ENCODE assay signal across 15 cellular contexts in the genomic region with DNA sequence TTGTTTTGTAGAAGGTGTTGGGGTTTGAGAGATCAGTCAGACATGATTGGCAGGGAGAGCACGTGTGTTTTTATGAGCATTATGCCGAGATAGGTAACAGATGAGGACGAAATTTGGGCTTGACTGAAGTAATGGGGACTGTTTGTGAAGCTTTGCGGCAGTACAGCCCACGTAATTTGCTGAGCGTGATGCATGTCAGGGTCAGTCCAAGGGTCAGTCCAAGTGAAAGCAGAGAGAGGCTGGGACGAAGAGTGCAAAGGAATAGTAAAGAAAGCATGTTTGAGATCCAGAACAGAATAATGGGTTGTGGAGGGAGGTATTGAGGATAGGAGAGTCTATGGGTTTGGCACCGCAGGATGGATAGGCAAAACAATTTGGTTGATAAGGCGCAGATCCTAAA. TPM values are rescaled to one million over a fixed set of nuclear protein-coding genes. Genes with fewer than 3 reads are reported as not detected.
"Had no signal": no experiment of that assay in that cellular context is flagged by ENCODE, and none has a peak within 500 bp of the region (broad histone marks: within the 10 kb centered on the region; RNA-seq: fewer than 3 reads in every experiment).

No MANE protein-coding gene starts in this region.

RNA-seq across cellular contexts. Expression of a gene that starts 17.7 kb away (rescaled TPM):
- total RNA-seq: stomach, subcutaneous adipose tissue, suprapubic skin, temporal lobe, thoracic aorta, thyroid gland, tibial nerve, transverse colon, upper lobe of left lung, upper lobe of right lung, ureter, urinary bladder, uterus, vagina had no signal
- polyA plus RNA-seq: stomach, thymus, urinary bladder had no signal

RNA-seq across cellular contexts. Expression of a gene that starts 34.2 kb away (rescaled TPM):
- total RNA-seq: subcutaneous adipose tissue, suprapubic skin, thoracic aorta, thyroid gland, tibial nerve, upper lobe of left lung, upper lobe of right lung, ureter, vagina had no signal
- polyA plus RNA-seq: stomach, urinary bladder had no signal
